Comparison of ENCODE assay signal across 9 cellular contexts in genomic region chr11:811446-812245, GRCh38. TPM values are rescaled to one million over a fixed set of nuclear protein-coding genes. Genes with fewer than 3 reads are reported as not detected.
DNase-seq lines count a peak whose midpoint lies in the region; ATAC-seq and TF ChIP-seq lines count a peak whose summit lies in the region.
"Had no signal": no experiment of that assay in that cellular context is flagged by ENCODE, and none has a peak within 500 bp of the region (broad histone marks: within the 10 kb centered on the region; RNA-seq: fewer than 3 reads in every experiment).

No MANE protein-coding gene starts in this region.

- peaks cover 46% of the 10 kb centered on the region for H3K36me3 Mint-ChIP-seq in GM23338 (ENCODE audit: low read depth)
- H3K36me3 Mint-ChIP-seq in activated CD8-positive, alpha-beta memory T cell treated with anti-CD3 and anti-CD28 coated beads, Interleukin-2, amount 10 ng/mL, durations not matched to agents 7 days and 5 days = peaks cover 24% of the 10 kb centered on the region

- DNase-seq in GM23338 (ENCODE audit: low spot score) = no peak
- no peak for DNase-seq in activated CD8-positive, alpha-beta memory T cell treated with anti-CD3 and anti-CD28 coated beads, Interleukin-2, amount 10 ng/mL, durations not matched to agents 7 days and 5 days
- no peak for DNase-seq in NCI-H226
- DNase-seq in globus pallidus (ENCODE audit: low spot score) = no peak
- no peak for DNase-seq in Right ventricle myocardium inferior (ENCODE audit: missing footprints)
- DNase-seq: left cardiac atrium had no signal

- H3K4me1 Mint-ChIP-seq in GM23338 = peaks cover 21% of the 10 kb centered on the region
- H3K4me1 Mint-ChIP-seq in activated CD8-positive, alpha-beta memory T cell treated with anti-CD3 and anti-CD28 coated beads, Interleukin-2, amount 10 ng/mL, durations not matched to agents 7 days and 5 days = peaks cover 33% of the 10 kb centered on the region

- peaks cover 54% of the 10 kb centered on the region for H3F3A ChIP-seq in GM23338 (replicated peaks; ENCODE audit: low read depth)

- H3K4me2 ChIP-seq in GM23338 = peak overlapping the region; percentile 99

- no peaks in the 10 kb centered on the region for H3K9me3 ChIP-seq in iPS-18c (ENCODE audit: control insufficient read depth, insufficient read depth, low read length)

- H3K27me3 ChIP-seq in ACC112 (ENCODE audit: insufficient read depth, low read length) = no peaks in the 10 kb centered on the region
- no peaks in the 10 kb centered on the region for H3K27me3 ChIP-seq in GM23338 (ENCODE audit: insufficient read depth)

- H3K79me2 ChIP-seq in ACC112 (ENCODE audit: control insufficient read depth, insufficient read depth, low read length, unreplicated experiment) (peaks cover 36% of the 10 kb centered on the region), GM23338 (replicated peaks; ENCODE audit: insufficient read depth) (peaks cover 38% of the 10 kb centered on the region)

- CTCF ChIA-PET in activated CD8-positive, alpha-beta memory T cell treated with anti-CD3 and anti-CD28 coated beads, Interleukin-2, amount 10 ng/mL, durations not matched to agents 7 days and 5 days (lab: Charles Lee) = interaction anchor here (0.7 to 2.2 kb wide), 4 partner anchors 14 to 276 kb away, joined by 3 to 9 read pairs (median 4); no protein-coding TSS in a partner anchor

- peaks cover 5% of the 10 kb centered on the region; the same call in 1 of the 3 replicates for H3K9me3 Mint-ChIP-seq in GM23338
- H3K9me3 Mint-ChIP-seq in activated CD8-positive, alpha-beta memory T cell treated with anti-CD3 and anti-CD28 coated beads, Interleukin-2, amount 10 ng/mL, durations not matched to agents 7 days and 5 days (ENCODE audit: low read depth) = no peaks in the 10 kb centered on the region

- H3K4me3 Mint-ChIP-seq in GM23338 = peak overlapping the region; percentile 94
- peak overlapping the region; percentile 95 for H3K4me3 Mint-ChIP-seq in activated CD8-positive, alpha-beta memory T cell treated with anti-CD3 and anti-CD28 coated beads, Interleukin-2, amount 10 ng/mL, durations not matched to agents 7 days and 5 days

- H2AFZ ChIP-seq in ACC112 (ENCODE audit: low read length, unreplicated experiment) = no peak overlapping the region
- H2AFZ ChIP-seq in GM23338 = no peak overlapping the region

- H3K4me1 ChIP-seq in ACC112 (ENCODE audit: control insufficient read depth, insufficient read depth, low read length, unreplicated experiment) (peaks cover 16% of the 10 kb centered on the region), GM23338 (ENCODE audit: insufficient read depth) (peaks cover 13% of the 10 kb centered on the region)

- peak overlapping the region; percentile 93 for H3K27ac Mint-ChIP-seq in GM23338
- H3K27ac Mint-ChIP-seq in activated CD8-positive, alpha-beta memory T cell treated with anti-CD3 and anti-CD28 coated beads, Interleukin-2, amount 10 ng/mL, durations not matched to agents 7 days and 5 days = peak overlapping the region; percentile 89

- H3K36me3 ChIP-seq in ACC112 (ENCODE audit: insufficient read depth, low read length) (peaks cover 17% of the 10 kb centered on the region; the same call in 1 of the 2 replicates), GM23338 (ENCODE audit: insufficient read depth) (peaks cover 22% of the 10 kb centered on the region)

- H3K4me3 ChIP-seq in ACC112 (ENCODE audit: low read depth, low read length) = peak overlapping the region; percentile 95
- peak overlapping the region; percentile 98 for H3K4me3 ChIP-seq in GM23338
- H3K4me3 ChIP-seq in iPS-18c (ENCODE audit: insufficient read depth, low read depth, low read length) = peak overlapping the region; percentile 99

- H3K27ac ChIP-seq in ACC112 (ENCODE audit: low read depth, low read length) (peak overlapping the region; percentile 22; the same call in 1 of the 2 replicates), GM23338 (ENCODE audit: low read depth) (peak overlapping the region; percentile 86)

- ATAC-seq in GM23338 = no peak
- no peak for ATAC-seq in activated CD8-positive, alpha-beta memory T cell treated with anti-CD3 and anti-CD28 coated beads, Interleukin-2, amount 10 ng/mL, durations not matched to agents 7 days and 5 days
- no peak for ATAC-seq in HG03280 (IDR thresholded peaks at IDR 0.05; ENCODE audit: unreplicated experiment)
- no peak for ATAC-seq in Right ventricle myocardium inferior
- ATAC-seq: left cardiac atrium had no signal

- intact Hi-C loops in Right ventricle myocardium inferior (cut with DNase I) = no loop called here

- TF ChIP-seq CTCF in GM23338 (conservative IDR thresholded peaks at IDR 0.05; ENCODE audit: low read depth in 2 of 2) = peak in 1 of 2 experiments; percentile 20; a peak in 2 of 4 replicates

- H3K9me2 ChIP-seq in GM23338 (ENCODE audit: insufficient read depth) = no peaks in the 10 kb centered on the region

- peaks cover 20% of the 10 kb centered on the region for H4K20me1 ChIP-seq in GM23338 (replicated peaks; ENCODE audit: insufficient read depth)

- H3K27me3 Mint-ChIP-seq in GM23338 (ENCODE audit: insufficient read depth, low read depth, poor library complexity) = peaks cover 39% of the 10 kb centered on the region
- H3K27me3 Mint-ChIP-seq in activated CD8-positive, alpha-beta memory T cell treated with anti-CD3 and anti-CD28 coated beads, Interleukin-2, amount 10 ng/mL, durations not matched to agents 7 days and 5 days = no peaks in the 10 kb centered on the region

TF ChIP-seq in GM23338, 12 proteins besides CTCF, POLR2A, EP300 and RAD21 (continues in another document):
- no peak for TF ChIP-seq ETS1 (IDR thresholded peaks at IDR 0.05)
- TF ChIP-seq NANOG (IDR thresholded peaks at IDR 0.05; ENCODE audit: borderline replicate concordance) = no peak
- no peak for TF ChIP-seq CREB1 (CRISPR knock-in tag; IDR thresholded peaks at IDR 0.05; ENCODE audit: low read depth)
- TF ChIP-seq REST (IDR thresholded peaks at IDR 0.05; ENCODE audit: unreplicated experiment) = no peak

RNA-seq across cellular contexts. Expression of gene RPLP2, which starts 1.9 kb away (rescaled TPM):
- 428 and 518 TPM in 2 replicates for total RNA-seq in GM23338 (2014; rRNA removed; shearing (Covaris generic))
- 1,782 and 2,023 TPM in 2 replicates for polyA plus RNA-seq in GM23338 (2016; fragmentation: Nextera tagmentation; extraction: Ambion mirVana)
- total RNA-seq in activated CD8-positive, alpha-beta memory T cell treated with anti-CD3 and anti-CD28 coated beads, Interleukin-2, amount 10 ng/mL, durations not matched to agents 7 days and 5 days = 1,000 to 10,000 TPM; 1,844 to 1,872 TPM
- 1,110 TPM for total RNA-seq in Right ventricle myocardium inferior

RNA-seq across cellular contexts. Expression of gene PIDD1, which starts 6.6 kb away (rescaled TPM):
- total RNA-seq in GM23338 (2014; rRNA removed; shearing (Covaris generic)) = 26.0 and 37.6 TPM in 2 replicates
- polyA plus RNA-seq in GM23338 (2016; fragmentation: Nextera tagmentation; extraction: Ambion mirVana) = 22.7 and 25.6 TPM in 2 replicates
- total RNA-seq in activated CD8-positive, alpha-beta memory T cell treated with anti-CD3 and anti-CD28 coated beads, Interleukin-2, amount 10 ng/mL, durations not matched to agents 7 days and 5 days = 10 to 100 TPM; 42.4 to 59.8 TPM
- 7.2 TPM for total RNA-seq in Right ventricle myocardium inferior

RNA-seq across cellular contexts. Expression of gene PNPLA2, which starts 7.1 kb away (rescaled TPM):
- 33.4 and 45.6 TPM in 2 replicates for total RNA-seq in GM23338 (2014; rRNA removed; shearing (Covaris generic))
- polyA plus RNA-seq in GM23338 (2016; fragmentation: Nextera tagmentation; extraction: Ambion mirVana) = 31.1 and 32.3 TPM in 2 replicates
- 10 to 100 TPM; 64.7 to 70.0 TPM for total RNA-seq in activated CD8-positive, alpha-beta memory T cell treated with anti-CD3 and anti-CD28 coated beads, Interleukin-2, amount 10 ng/mL, durations not matched to agents 7 days and 5 days
- total RNA-seq in Right ventricle myocardium inferior = 321 TPM

RNA-seq across cellular contexts. Expression of gene SLC25A22, which starts 13.6 kb away (rescaled TPM):
- 41.2 and 46.4 TPM in 2 replicates for total RNA-seq in GM23338 (2014; rRNA removed; shearing (Covaris generic))
- 20.2 and 21.0 TPM in 2 replicates for polyA plus RNA-seq in GM23338 (2016; fragmentation: Nextera tagmentation; extraction: Ambion mirVana)
- 10 to 100 TPM; 49.4 to 54.7 TPM for total RNA-seq in activated CD8-positive, alpha-beta memory T cell treated with anti-CD3 and anti-CD28 coated beads, Interleukin-2, amount 10 ng/mL, durations not matched to agents 7 days and 5 days
- total RNA-seq in Right ventricle myocardium inferior = 2.6 TPM

RNA-seq across cellular contexts. Expression of gene CRACR2B, which starts 16.1 kb away (rescaled TPM):
- 58.0 and 64.1 TPM in 2 replicates for total RNA-seq in GM23338 (2014; rRNA removed; shearing (Covaris generic))
- polyA plus RNA-seq in GM23338 (2016; fragmentation: Nextera tagmentation; extraction: Ambion mirVana) = 55.9 and 59.4 TPM in 2 replicates
- 10 to 100 TPM; 11.3 to 14.1 TPM for total RNA-seq in activated CD8-positive, alpha-beta memory T cell treated with anti-CD3 and anti-CD28 coated beads, Interleukin-2, amount 10 ng/mL, durations not matched to agents 7 days and 5 days
- 24.3 TPM for total RNA-seq in Right ventricle myocardium inferior
